ENCODE assay signal across 8 cellular contexts in genomic region chr11:3169235-3169951, GRCh38. TPM values are rescaled to one million over a fixed set of nuclear protein-coding genes. Genes with fewer than 3 reads are reported as not detected.
A peak's percentile ranks its signal among the peaks of the same experiment; 100 is the strongest.
DNase-seq lines count a peak whose midpoint lies in the region; ATAC-seq and TF ChIP-seq lines count a peak whose summit lies in the region.

No MANE protein-coding gene starts in this region.

- peak overlapping the region; percentile 73 for H3K27ac ChIP-seq in left ventricle myocardium inferior (replicated peaks)

- no peak for DNase-seq in AG09319 (ENCODE audit: extremely low read depth, low read depth)
- DNase-seq in activated naive CD8-positive, alpha-beta T cell treated with anti-CD3 and anti-CD28 coated beads, Interleukin-2, amount 10 ng/mL, durations not matched to agents 7 days and 5 days = peak; percentile 45
- DNase-seq in left ventricle myocardium inferior = peak; percentile 55
- peak; percentile 47 for DNase-seq in skeletal muscle cell (ENCODE audit: low read depth)
- DNase-seq in NCI-H526 treated with DMSO at 0.1 percent for 48 hours (lab: John Stamatoyannopoulos, UW) = no peak
- DNase-seq in T-helper 9 cell = no peak

- no peaks in the 10 kb centered on the region for H3K9me3 ChIP-seq in left ventricle myocardium inferior (replicated peaks)

- POLR2A ChIA-PET in activated naive CD8-positive, alpha-beta T cell treated with anti-CD3 and anti-CD28 coated beads, Interleukin-2, amount 10 ng/mL, durations not matched to agents 7 days and 5 days (lab: Charles Lee) = no interaction called here

- no peaks in the 10 kb centered on the region for H3K36me3 Mint-ChIP-seq in activated naive CD8-positive, alpha-beta T cell treated with anti-CD3 and anti-CD28 coated beads, Interleukin-2, amount 10 ng/mL, durations not matched to agents 7 days and 5 days

- H3K4me1 ChIP-seq in left ventricle myocardium inferior = peaks cover 39% of the 10 kb centered on the region

- peaks cover 22% of the 10 kb centered on the region for H3K4me1 Mint-ChIP-seq in activated naive CD8-positive, alpha-beta T cell treated with anti-CD3 and anti-CD28 coated beads, Interleukin-2, amount 10 ng/mL, durations not matched to agents 7 days and 5 days

- no peak for TF ChIP-seq EP300 in Ishikawa (IDR thresholded peaks at IDR 0.05; ENCODE audit: borderline replicate concordance)

- H3K36me3 ChIP-seq in left ventricle myocardium inferior = no peaks in the 10 kb centered on the region

- H3K27ac Mint-ChIP-seq in activated naive CD8-positive, alpha-beta T cell treated with anti-CD3 and anti-CD28 coated beads, Interleukin-2, amount 10 ng/mL, durations not matched to agents 7 days and 5 days = peak overlapping the region; percentile 34

- H3K4me3 ChIP-seq in left ventricle myocardium inferior = peak overlapping the region; percentile 64
- H3K4me3 ChIP-seq in skeletal muscle cell (ENCODE audit: low read depth, low read length) = peak overlapping the region; percentile 44

- no peaks in the 10 kb centered on the region for H3K27me3 ChIP-seq in left ventricle myocardium inferior (ENCODE audit: low read depth)

- TF ChIP-seq CTCF in AG09319 (IDR thresholded peaks at IDR 0.05; ENCODE audit: low read depth, low read length) (peak; percentile 18), left ventricle myocardium inferior (IDR thresholded peaks at IDR 0.05; ENCODE audit: borderline replicate concordance) (peak; percentile 19)

- intact Hi-C loops in left ventricle myocardium inferior (cut with micrococcal nuclease) = no loop called here

- H3K9me3 Mint-ChIP-seq in activated naive CD8-positive, alpha-beta T cell treated with anti-CD3 and anti-CD28 coated beads, Interleukin-2, amount 10 ng/mL, durations not matched to agents 7 days and 5 days = no peaks in the 10 kb centered on the region

- peak; percentile 33 for TF ChIP-seq RAD21 in Ishikawa (IDR thresholded peaks at IDR 0.05; ENCODE audit: low read depth)

- H3K4me3 Mint-ChIP-seq in activated naive CD8-positive, alpha-beta T cell treated with anti-CD3 and anti-CD28 coated beads, Interleukin-2, amount 10 ng/mL, durations not matched to agents 7 days and 5 days = peak overlapping the region; percentile 78

- ATAC-seq in activated naive CD8-positive, alpha-beta T cell treated with anti-CD3 and anti-CD28 coated beads, Interleukin-2, amount 10 ng/mL, durations not matched to agents 7 days and 5 days (ENCODE audit: low read depth) = peak; percentile 14
- ATAC-seq in GM19467 (IDR thresholded peaks at IDR 0.05; ENCODE audit: unreplicated experiment) = no peak

- H3K27me3 Mint-ChIP-seq in activated naive CD8-positive, alpha-beta T cell treated with anti-CD3 and anti-CD28 coated beads, Interleukin-2, amount 10 ng/mL, durations not matched to agents 7 days and 5 days = peaks cover 14% of the 10 kb centered on the region

TF ChIP-seq in Ishikawa, 13 proteins besides CTCF, POLR2A, EP300 and RAD21:
- TF ChIP-seq NFIC (IDR thresholded peaks at IDR 0.05) (0 out of 2 replicates have a peak, but pooled peaks have one; percentile 21), MAX (IDR thresholded peaks at IDR 0.05) (peak; percentile 15), TCF12 (IDR thresholded peaks at IDR 0.05; ENCODE audit: low read depth) (no peak), USF1 (IDR thresholded peaks at IDR 0.05) (peak; percentile 81), YY1 (IDR thresholded peaks at IDR 0.05; ENCODE audit: low read depth) (no peak)
TF ChIP-seq in Ishikawa: peak in this region for 3.

RNA-seq across cellular contexts. Expression of gene OSBPL5, which starts 4.3 kb away (rescaled TPM):
- 10 to 100 TPM; 13.0 to 13.2 TPM for total RNA-seq in activated naive CD8-positive, alpha-beta T cell treated with anti-CD3 and anti-CD28 coated beads, Interleukin-2, amount 10 ng/mL, durations not matched to agents 7 days and 5 days
- 11.4 TPM for total RNA-seq in left ventricle myocardium inferior

RNA-seq across cellular contexts. Expression of gene MRGPRG, which starts 49.2 kb away (rescaled TPM):
- not detected for total RNA-seq in activated naive CD8-positive, alpha-beta T cell treated with anti-CD3 and anti-CD28 coated beads, Interleukin-2, amount 10 ng/mL, durations not matched to agents 7 days and 5 days
- total RNA-seq in left ventricle myocardium inferior = not detected

Comparison
In these comparisons a context has a peak if more than half of its experiments do, and no peak if none do; other contexts are left out.
1. DNase-seq: peak in activated naive CD8-positive, alpha-beta T cell treated with anti-CD3 and anti-CD28 coated beads, Interleukin-2, amount 10 ng/mL, durations not matched to agents 7 days and 5 days (single experiment), left ventricle myocardium inferior (single experiment) and skeletal muscle cell (single experiment); none in AG09319 (single experiment), NCI-H526 treated with DMSO at 0.1 percent for 48 hours (single experiment) and T-helper 9 cell (single experiment).